In genomic region chr20:1803216-1804128, GRCh38 we compare ENCODE assay signal across 8 cellular contexts.
DNase-seq lines count a peak whose midpoint lies in the region; ATAC-seq lines count a peak whose summit lies in the region.

No MANE protein-coding gene starts in this region.

- DNase-seq in activated T-cell treated with anti-CD3 and anti-CD28 coated beads for 1 hour (ENCODE audit: low read depth) (peak; percentile 4), NCI-H1417 treated with DMSO at 0.1 percent for 48 hours (lab: John Stamatoyannopoulos, UW) (peak; percentile 58), left ventricle myocardium superior (peak; percentile 79), posterior vena cava (ENCODE audit: low spot score) (peak; percentile 94), middle frontal gyrus (ENCODE audit: extremely low spot score, low spot score) (no peak)
- no peak for DNase-seq in activated T-cell treated with anti-CD3 and anti-CD28 coated beads, Interleukin-2, amount 50 U/mL, for 1 hour

- peak; percentile 74 for ATAC-seq in left ventricle myocardium superior
- no peak for ATAC-seq in GM21381 (IDR thresholded peaks at IDR 0.05; ENCODE audit: unreplicated experiment)

- H3K27ac ChIP-seq in adipose tissue (ENCODE audit: low read depth, low read length): peak overlapping the region; percentile 70

- intact Hi-C loops in left ventricle myocardium superior (cut with micrococcal nuclease): loop anchor here (10.0 kb wide), 1 partner anchor 91 kb away; the partner anchor contains the start of gene SIRPA
- intact Hi-C loops in posterior vena cava (cut with DNase I): loop anchor here in 1 of 2 donors (10.0 kb wide), 1 partner anchor 91 kb away; the partner anchor contains the start of gene SIRPA

- WGBS in adipose tissue, 3 donors: 1 to 2% (median 1%) methylated on average over 86 to 96 of the region's 96 CpGs

Comparison
In these comparisons a context has a peak if more than half of its experiments do, and no peak if none do; other contexts are left out.
1. DNase-seq: peak in activated T-cell treated with anti-CD3 and anti-CD28 coated beads for 1 hour (single experiment), NCI-H1417 treated with DMSO at 0.1 percent for 48 hours (single experiment), left ventricle myocardium superior (single experiment) and posterior vena cava (single experiment); none in activated T-cell treated with anti-CD3 and anti-CD28 coated beads, Interleukin-2, amount 50 U/mL, for 1 hour (single experiment) and middle frontal gyrus (single experiment).